ENCODE assay signal across 19 cellular contexts in genomic region chr6:127026247-127026646, GRCh38.
DNase-seq lines count a peak whose midpoint lies in the region; ATAC-seq and TF ChIP-seq lines count a peak whose summit lies in the region.
"Had no signal": no experiment of that assay in that cellular context is flagged by ENCODE, and none has a peak within 500 bp of the region (broad histone marks: within the 10 kb centered on the region; RNA-seq: fewer than 3 reads in every experiment).

No MANE protein-coding gene starts in this region.

- no peak overlapping the region for H3K27ac ChIP-seq in mesendoderm (ENCODE audit: low read depth, low read length)
- H3K27ac ChIP-seq: neural progenitor cell, thoracic aorta had no signal

- H3K27ac Mint-ChIP-seq in glutamatergic neuron (ENCODE audit: unreplicated experiment): no peak overlapping the region
- H3K27ac Mint-ChIP-seq: CD4-positive, alpha-beta T cell; H9; neural progenitor cell; stimulated activated effector memory CD8-positive, alpha-beta T cell treated with anti-CD3 and anti-CD28 coated beads, Interleukin-12 subunit alpha, Interleukin-12 subunit beta, amount 100 ng/mL, for 72 hours had no signal

- no peak overlapping the region for H3K18ac ChIP-seq in mesendoderm (ENCODE audit: low read length)

- H3K27me3 ChIP-seq in mesendoderm (ENCODE audit: insufficient read depth, low read length, poor library complexity): no peaks in the 10 kb centered on the region
- H3K27me3 ChIP-seq: neural progenitor cell had no signal

- no peaks in the 10 kb centered on the region for H3K4me1 ChIP-seq in mesendoderm (ENCODE audit: control insufficient read depth, low read depth, low read length)
- H3K4me1 ChIP-seq: neural progenitor cell had no signal

- H3K23ac ChIP-seq in mesendoderm (ENCODE audit: low read length): no peak overlapping the region

- no peak overlapping the region for H4K5ac ChIP-seq in mesendoderm (ENCODE audit: low read length)

- H3K4me2 ChIP-seq in mesendoderm (ENCODE audit: low read length): no peak overlapping the region
- H3K4me2 ChIP-seq: neural progenitor cell had no signal

- H3K4ac ChIP-seq in mesendoderm (ENCODE audit: low read depth, low read length): no peak overlapping the region

- H3K9ac ChIP-seq in mesendoderm (ENCODE audit: low read length): no peak overlapping the region
- H3K9ac ChIP-seq: neural progenitor cell had no signal

- H3K27me3 Mint-ChIP-seq in glutamatergic neuron (ENCODE audit: unreplicated experiment): no peaks in the 10 kb centered on the region
- H3K27me3 Mint-ChIP-seq: CD4-positive, alpha-beta T cell had no signal

- no peak for TF ChIP-seq CTCF in choroid plexus epithelial cell (conservative IDR thresholded peaks at IDR 0.05; ENCODE audit: low read depth, low read length)
- TF ChIP-seq CTCF in glutamatergic neuron (IDR thresholded peaks at IDR 0.05; ENCODE audit: partially characterized antibody, unreplicated experiment): no peak

- no peaks in the 10 kb centered on the region for H3K79me2 ChIP-seq in mesendoderm (ENCODE audit: control insufficient read depth, insufficient read depth, low read length)

- H3K4me3 ChIP-seq in choroid plexus epithelial cell (ENCODE audit: low read depth, low read length) (no peak overlapping the region), mesendoderm (ENCODE audit: low read length) (no peak overlapping the region)
- H3K4me3 ChIP-seq: neural progenitor cell, thoracic aorta had no signal

- H3K9me3 Mint-ChIP-seq in glutamatergic neuron (ENCODE audit: unreplicated experiment): no peaks in the 10 kb centered on the region
- H3K9me3 Mint-ChIP-seq: CD4-positive, alpha-beta T cell; H9; neural progenitor cell; stimulated activated effector memory CD8-positive, alpha-beta T cell treated with anti-CD3 and anti-CD28 coated beads, Interleukin-12 subunit alpha, Interleukin-12 subunit beta, amount 100 ng/mL, for 72 hours had no signal

- no peak overlapping the region for H3K56ac ChIP-seq in mesendoderm (ENCODE audit: low read length)

- DNase-seq in Caki2 (ENCODE audit: low read depth) (peak; percentile 78), M059J (ENCODE audit: low read depth) (peak; percentile 78), choroid plexus epithelial cell (ENCODE audit: low read depth) (peak; percentile 44), mesendoderm (peak; percentile 86), GM19238 (ENCODE audit: insufficient read length, low spot score) (no peak), glutamatergic neuron (no peak)
- DNase-seq in stimulated activated CD4-positive, alpha-beta T cell treated with anti-CD3 and anti-CD28 coated beads, Interleukin-4, amount 100 ng/mL, for 24 hours: no peak
- DNase-seq: activated CD4-positive, alpha-beta T cell treated with anti-CD3 and anti-CD28 coated beads for 4 hours; activated CD8-positive, alpha-beta memory T cell treated with anti-CD3 and anti-CD28 coated beads, Interleukin-2, amount 50 U/mL, for 4 hours; activated gamma-delta T cell treated with Interleukin-2 at 50 U/mL for 16 hours; amygdala; CD4-positive, alpha-beta T cell; H9; NCI-H1417; NCI-H2227 treated with DMSO at 0.1 percent for 48 hours had no signal

- H2BK15ac ChIP-seq in mesendoderm (replicated peaks; ENCODE audit: low read depth): no peak overlapping the region

- no peaks in the 10 kb centered on the region for H3K4me1 Mint-ChIP-seq in glutamatergic neuron (ENCODE audit: low read depth, unreplicated experiment)
- H3K4me1 Mint-ChIP-seq: neural progenitor cell; stimulated activated effector memory CD8-positive, alpha-beta T cell treated with anti-CD3 and anti-CD28 coated beads, Interleukin-12 subunit alpha, Interleukin-12 subunit beta, amount 100 ng/mL, for 72 hours had no signal

- no peak overlapping the region for H2BK120ac ChIP-seq in mesendoderm (ENCODE audit: low read depth, low read length)

- no peak overlapping the region for H2AK5ac ChIP-seq in mesendoderm (ENCODE audit: low read length)

- H3K4me3 Mint-ChIP-seq in glutamatergic neuron (ENCODE audit: unreplicated experiment): no peak overlapping the region
- H3K4me3 Mint-ChIP-seq: CD4-positive, alpha-beta T cell; H9; neural progenitor cell; stimulated activated effector memory CD8-positive, alpha-beta T cell treated with anti-CD3 and anti-CD28 coated beads, Interleukin-12 subunit alpha, Interleukin-12 subunit beta, amount 100 ng/mL, for 72 hours had no signal

- no CpG with 5 or more reads among the region's 1 CpG for WGBS in mesendoderm (ENCODE audit: extremely low coverage, insufficient coverage, low lambda C conversion rate)

- H4K8ac ChIP-seq in mesendoderm (ENCODE audit: low read depth, low read length): no peak overlapping the region

- in situ Hi-C loops in Caki2 (cut with HindIII; ENCODE audit: low pct_unique_long_range_greater_than_20kb, low sequenced_read_pairs): no loop called here

- no peak overlapping the region for H2BK5ac ChIP-seq in mesendoderm (ENCODE audit: low read length)

- no peaks in the 10 kb centered on the region for H3K36me3 ChIP-seq in mesendoderm (ENCODE audit: control insufficient read depth, insufficient read depth, low read length)
- H3K36me3 ChIP-seq: neural progenitor cell, thoracic aorta had no signal

- H3K79me1 ChIP-seq in mesendoderm (ENCODE audit: low read length): no peaks in the 10 kb centered on the region

- no peaks in the 10 kb centered on the region for H3K36me3 Mint-ChIP-seq in glutamatergic neuron (ENCODE audit: unreplicated experiment)
- H3K36me3 Mint-ChIP-seq: neural progenitor cell; stimulated activated effector memory CD8-positive, alpha-beta T cell treated with anti-CD3 and anti-CD28 coated beads, Interleukin-12 subunit alpha, Interleukin-12 subunit beta, amount 100 ng/mL, for 72 hours had no signal

- ATAC-seq in GM19023 (IDR thresholded peaks at IDR 0.05; ENCODE audit: unreplicated experiment): no peak
- ATAC-seq: stimulated activated effector memory CD8-positive, alpha-beta T cell treated with anti-CD3 and anti-CD28 coated beads, Interleukin-12 subunit alpha, Interleukin-12 subunit beta, amount 100 ng/mL, for 72 hours had no signal

Comparison
In these comparisons a context has a peak if more than half of its experiments do, and no peak if none do; other contexts are left out.
1. DNase-seq: peak in Caki2 (single experiment), M059J (single experiment), choroid plexus epithelial cell (single experiment) and mesendoderm (single experiment); none in GM19238 (single experiment), stimulated activated CD4-positive, alpha-beta T cell treated with anti-CD3 and anti-CD28 coated beads, Interleukin-4, amount 100 ng/mL, for 24 hours (single experiment) and glutamatergic neuron (single experiment).